ENCODE assay signal across 33 cellular contexts in genomic region chr4:169379688-169380087, GRCh38.
DNase-seq lines count a peak whose midpoint lies in the region; ATAC-seq, FAIRE-seq and TF ChIP-seq lines count a peak whose summit lies in the region.
"Had no signal": no experiment of that assay in that cellular context is flagged by ENCODE, and none has a peak within 500 bp of the region (broad histone marks: within the 10 kb centered on the region; RNA-seq: fewer than 3 reads in every experiment).

No MANE protein-coding gene starts in this region.

- H2AFZ ChIP-seq in HepG2 (ENCODE audit: low read length) = no peak overlapping the region
- no peak overlapping the region for H2AFZ ChIP-seq in IMR-90 (replicated peaks; ENCODE audit: low read length, poor library complexity)
- no peak overlapping the region for H2AFZ ChIP-seq in K562 (ENCODE audit: low read depth, low read length)

- H3K9me1 ChIP-seq in IMR-90 (ENCODE audit: insufficient read depth, low read length) (no peaks in the 10 kb centered on the region), K562 (ENCODE audit: control insufficient read depth, insufficient read depth, low read length) (no peaks in the 10 kb centered on the region)

- H2BK15ac ChIP-seq in IMR-90 (ENCODE audit: low read depth, low read length) = no peak overlapping the region

- H4K20me1 ChIP-seq in HepG2 (ENCODE audit: insufficient read depth, low read length) = no peaks in the 10 kb centered on the region
- H4K20me1 ChIP-seq in IMR-90 (ENCODE audit: insufficient read depth, low read length) = no peaks in the 10 kb centered on the region
- no peaks in the 10 kb centered on the region for H4K20me1 ChIP-seq in K562 (replicated peaks; ENCODE audit: control insufficient read depth, insufficient read depth, low read length)
- H4K20me1 ChIP-seq: BLaER1; BLaER1 treated with 17β-estradiol and CSF1 and Interleukin-3, amounts not matched to agents 10 nM and 100 nM had no signal

- no peak for TF ChIP-seq CTCF in HepG2 (CRISPR knock-in tag; IDR thresholded peaks at IDR 0.05)
- TF ChIP-seq CTCF in right lobe of liver (IDR thresholded peaks at IDR 0.05) = no peak
- TF ChIP-seq CTCF in IMR-90 (conservative IDR thresholded peaks at IDR 0.05; ENCODE audit: low read depth, low read length) = no peak
- no peak for TF ChIP-seq CTCF in K562 (IDR thresholded peaks at IDR 0.05 in 2 of 3, conservative IDR thresholded peaks at IDR 0.05 in 1 of 3; ENCODE audit: insufficient read depth in 2 of 3, low read depth in 1 of 3, low read length in 3 of 3)

- H3K4ac ChIP-seq in IMR-90 (ENCODE audit: low read depth, low read length) = no peak overlapping the region

- no peaks in the 10 kb centered on the region for H3K79me1 ChIP-seq in IMR-90 (ENCODE audit: low read depth in 1 of 2, low read length in 2 of 2)

- H3K79me2 ChIP-seq in HepG2 (ENCODE audit: insufficient read depth, low read length) (no peaks in the 10 kb centered on the region), K562 (ENCODE audit: control insufficient read depth, insufficient read depth, low read length) (no peaks in the 10 kb centered on the region)

- FAIRE-seq in HepG2 (lab: Jason Lieb, UNC) (no peak), K562 (lab: Jason Lieb, UNC) (no peak)
- FAIRE-seq: A204.1, A549, D721Med had no signal

- TF ChIP-seq POLR2A in HepG2 (IDR thresholded peaks at IDR 0.05; ENCODE audit: insufficient read depth in 1 of 2, low read depth in 2 of 2, low read length in 2 of 2) (no peak), right lobe of liver (IDR thresholded peaks at IDR 0.05) (no peak), IMR-90 (IDR thresholded peaks at IDR 0.05; ENCODE audit: low read depth, low read length) (no peak), K562 (conservative IDR thresholded peaks at IDR 0.05) (no peak)

- H3K9me3 ChIP-seq in HepG2 (ENCODE audit: low read length) (peaks cover 16% of the 10 kb centered on the region), right lobe of liver (peaks cover 0 to 10% (median 0%) of the 10 kb centered on the region in 4 donors), IMR-90 (ENCODE audit: control insufficient read depth, insufficient read depth, low read length) (peaks cover 15% of the 10 kb centered on the region), K562 (replicated peaks; ENCODE audit: control insufficient read depth, insufficient read depth, low read depth, low read length) (no peaks in the 10 kb centered on the region)
- H3K9me3 ChIP-seq: BE2C had no signal

- TF ChIP-seq EP300 in HepG2 (IDR thresholded peaks at IDR 0.05; ENCODE audit: low read depth in 2 of 2, low read length in 2 of 2) (no peak), HepG2 (CRISPR knock-in tag; IDR thresholded peaks at IDR 0.05; ENCODE audit: borderline replicate concordance) (no peak), K562 (IDR thresholded peaks at IDR 0.05; ENCODE audit: low read length) (no peak)

- no peak overlapping the region for H3K18ac ChIP-seq in IMR-90 (ENCODE audit: low read depth, low read length)

- no peak for ATAC-seq in HepG2
- ATAC-seq in right lobe of liver = no peak
- no peak for ATAC-seq in IMR-90 (ENCODE audit: low read depth)
- no peak for ATAC-seq in K562
- ATAC-seq: A549; CD8-positive, alpha-beta T cell had no signal

- POLR2A ChIA-PET in HepG2 (lab: Yijun Ruan, JAX) (no interaction called here), IMR-90 (lab: Charles Lee; ENCODE audit: unreplicated experiment) (interaction anchor here (0.6 to 0.7 kb wide), 2 partner anchors 14 to 107 kb away, joined by 3 to 4 read pairs; no protein-coding TSS in a partner anchor), K562 (lab: Yijun Ruan, JAX) (no interaction called here)

- H2AK9ac ChIP-seq in IMR-90 (replicated peaks; ENCODE audit: low read depth, low read length, poor library complexity) = no peak overlapping the region

- H3K9ac ChIP-seq in HepG2 (ENCODE audit: insufficient read depth, low read depth, low read length) = no peak overlapping the region
- H3K9ac ChIP-seq in IMR-90 (ENCODE audit: low read depth, low read length) = no peak overlapping the region
- H3K9ac ChIP-seq in K562 (ENCODE audit: insufficient read depth in 1 of 2, low read depth in 2 of 2, low read length in 2 of 2) = no peak overlapping the region
- H3K9ac ChIP-seq: BLaER1; BLaER1 treated with 17β-estradiol and CSF1 and Interleukin-3, amounts not matched to agents 10 nM and 100 nM had no signal

- no peak overlapping the region for H4K8ac ChIP-seq in IMR-90 (ENCODE audit: low read depth in 2 of 2, low read length in 2 of 2)

- H3K27me3 ChIP-seq in HepG2 (ENCODE audit: control insufficient read depth in 1 of 2, insufficient read depth in 2 of 2, low read length in 2 of 2) = no peaks in the 10 kb centered on the region
- H3K27me3 ChIP-seq in right lobe of liver = no peaks in the 10 kb centered on the region
- H3K27me3 ChIP-seq in IMR-90 (ENCODE audit: control insufficient read depth, insufficient read depth, low read length) = no peaks in the 10 kb centered on the region
- peaks cover 2 to 5% of the 10 kb centered on the region in 2 experiments; a peak in 1 of 5 replicates for H3K27me3 ChIP-seq in K562 (ENCODE audit: control insufficient read depth in 2 of 2, insufficient read depth in 2 of 2, low read length in 2 of 2)
- H3K27me3 ChIP-seq: BE2C; BLaER1; BLaER1 treated with 17β-estradiol and CSF1 and Interleukin-3, amounts not matched to agents 10 nM and 100 nM had no signal

- no peak overlapping the region for H2AK5ac ChIP-seq in IMR-90 (ENCODE audit: low read depth, low read length)

- no peaks in the 10 kb centered on the region for H3K4me1 ChIP-seq in HepG2 (ENCODE audit: insufficient read depth, low read length)
- no peaks in the 10 kb centered on the region for H3K4me1 ChIP-seq in right lobe of liver
- H3K4me1 ChIP-seq in IMR-90 (ENCODE audit: control insufficient read depth, insufficient read depth, low read length) = peaks cover 6% of the 10 kb centered on the region
- no peaks in the 10 kb centered on the region; a peak in 1 of 5 replicates for H3K4me1 ChIP-seq in K562 (replicated peaks in 1 of 2; ENCODE audit: control insufficient read depth in 2 of 2, insufficient read depth in 2 of 2, low read length in 2 of 2)
- H3K4me1 ChIP-seq: BE2C; BLaER1; BLaER1 treated with 17β-estradiol and CSF1 and Interleukin-3, amounts not matched to agents 10 nM and 100 nM; Caco-2 had no signal

- intact Hi-C loops in HepG2 (cut with micrococcal nuclease; ENCODE audit: unreplicated experiment) = no loop called here
- intact Hi-C loops in right lobe of liver (cut with DNase I) = no loop called here
- intact Hi-C loops in IMR-90 (cut with micrococcal nuclease) = no loop called here
- intact Hi-C loops in K562 (cut with micrococcal nuclease) = no loop called here

- H3K14ac ChIP-seq in IMR-90 (replicated peaks; ENCODE audit: low read depth, low read length) = no peak overlapping the region

- in situ Hi-C loops in HepG2 (cut with HindIII; ENCODE audit: extremely low pct_ligation_motif_present, low pct_unique_long_range_greater_than_20kb) = no loop called here
- in situ Hi-C loops in IMR-90 (cut with MboI; ENCODE audit: low sequenced_read_pairs) = no loop called here
- in situ Hi-C loops in K562 (cut with MboI) = no loop called here

- CTCF ChIA-PET in HepG2 (lab: Yijun Ruan, JAX; ENCODE audit: low intra/inter-chr PET ratio, low total read pairs) = no interaction called here
- CTCF ChIA-PET in IMR-90 (lab: Yijun Ruan, JAX) = no interaction called here
- CTCF ChIA-PET in K562 (lab: Yijun Ruan, JAX; ENCODE audit: low intra/inter-chr PET ratio) = no interaction called here

- H3K23ac ChIP-seq in IMR-90 (ENCODE audit: low read depth, low read length) = no peak overlapping the region

- H3K4me3 ChIP-seq in HepG2 (replicated peaks in 1 of 3; ENCODE audit: insufficient read depth in 1 of 3, low read depth in 2 of 3, low read length in 3 of 3) = no peak overlapping the region
- no peak overlapping the region for H3K4me3 ChIP-seq in right lobe of liver
- no peak overlapping the region for H3K4me3 ChIP-seq in IMR-90 (ENCODE audit: insufficient read depth, low read depth, low read length)
- no peak overlapping the region for H3K4me3 ChIP-seq in K562
- H3K4me3 ChIP-seq: A549; BLaER1; BLaER1 treated with 17β-estradiol and CSF1 and Interleukin-3, amounts not matched to agents 10 nM and 100 nM had no signal

- no peak overlapping the region for H3K56ac ChIP-seq in IMR-90 (ENCODE audit: extremely low read depth, insufficient read depth, low read length)

- dilution Hi-C loops in IMR-90 (cut with HindIII; ENCODE audit: low sequenced_read_pairs, unreplicated experiment) = no loop called here

- H2BK5ac ChIP-seq in IMR-90 (ENCODE audit: low read depth, low read length, poor library complexity, severe bottlenecking) = no peak overlapping the region

- H4K91ac ChIP-seq in IMR-90 (ENCODE audit: insufficient read depth, low read depth, low read length) = no peak overlapping the region

- H3K4me2 ChIP-seq in HepG2 (ENCODE audit: low read depth, low read length) (no peak overlapping the region), IMR-90 (ENCODE audit: low read depth, low read length) (no peak overlapping the region), K562 (ENCODE audit: insufficient read depth, low read length) (no peak overlapping the region)
- H3K4me2 ChIP-seq: A549; BLaER1; BLaER1 treated with 17β-estradiol and CSF1 and Interleukin-3, amounts not matched to agents 10 nM and 100 nM had no signal

- H3K27ac ChIP-seq in HepG2 (ENCODE audit: extremely low read length, insufficient read depth, low read length) = no peak overlapping the region
- no peak overlapping the region for H3K27ac ChIP-seq in right lobe of liver
- no peak overlapping the region for H3K27ac ChIP-seq in IMR-90 (ENCODE audit: insufficient read depth, low read length)
- H3K27ac ChIP-seq in K562 (ENCODE audit: extremely low read depth, low read depth, low read length) = no peak overlapping the region
- H3K27ac ChIP-seq: 22Rv1; A549; BLaER1; BLaER1 treated with 17β-estradiol and CSF1 and Interleukin-3, amounts not matched to agents 10 nM and 100 nM; C4-2B had no signal

- BruUV-seq in HepG2 (replicated peaks; lab: Mats Ljungman, UMichigan) (no TSS peak), IMR-90 (replicated peaks; lab: Mats Ljungman, UMichigan) (no TSS peak), K562 (replicated peaks; lab: Mats Ljungman, UMichigan) (no TSS peak)

- no peak overlapping the region for H2BK20ac ChIP-seq in IMR-90 (ENCODE audit: low read depth, low read length)

- TF ChIP-seq RAD21 in HepG2 (CRISPR knock-in tag; IDR thresholded peaks at IDR 0.05) = no peak
- no peak for TF ChIP-seq RAD21 in IMR-90 (IDR thresholded peaks at IDR 0.05; ENCODE audit: low read length)
- no peak for TF ChIP-seq RAD21 in K562 (CRISPR knock-in tag; conservative IDR thresholded peaks at IDR 0.05 in 1 of 2, IDR thresholded peaks at IDR 0.05 in 1 of 2)

- H3K36me3 ChIP-seq in HepG2 (replicated peaks in 1 of 2; ENCODE audit: control insufficient read depth in 1 of 2, insufficient read depth in 2 of 2, low read length in 2 of 2) (no peaks in the 10 kb centered on the region), right lobe of liver (no peaks in the 10 kb centered on the region), IMR-90 (ENCODE audit: control insufficient read depth, insufficient read depth, low read length) (no peaks in the 10 kb centered on the region), K562 (ENCODE audit: control insufficient read depth, insufficient read depth, low read length) (no peaks in the 10 kb centered on the region)
- H3K36me3 ChIP-seq: BE2C; BLaER1; BLaER1 treated with 17β-estradiol and CSF1 and Interleukin-3, amounts not matched to agents 10 nM and 100 nM had no signal

- DNase-seq in HepG2 (ENCODE audit: low spot score) (no peak), right lobe of liver (no peak), IMR-90 (no peak), K562 (ENCODE audit: extremely low read depth in 1 of 4, low spot score in 3 of 4) (no peak), RPMI8226 (no peak), NCI-H82 (lab: John Stamatoyannopoulos, UW) (no peak)
- DNase-seq: 8988T; ACHN; AML-193; BE2C; C1 segment of cervical spinal cord; Caco-2; Calu3; CD4-positive, alpha-beta memory T cell; CD4-positive, alpha-beta T cell; CD4-positive, CD25-positive, alpha-beta regulatory T cell; CD8-positive, alpha-beta memory T cell; CD8-positive, alpha-beta T cell; COR-L47; DMS 273 treated with DMSO at 0.1 percent for 48 hours; DMS153; DMS53; DMS79; DMS79 treated with DMSO at 0.1 percent for 48 hours; DND-41; EL had no signal

- H4K5ac ChIP-seq in IMR-90 (ENCODE audit: low read depth, low read length) = no peak overlapping the region

- H2BK120ac ChIP-seq in IMR-90 (ENCODE audit: low read depth, low read length) = no peak overlapping the region

Comparison
In these comparisons a context has a peak if more than half of its experiments do, and no peak if none do; other contexts are left out.
1. Of the 241 proteins assayed by ChIP-seq in both HepG2 and K562: peak only in HepG2: MAFF and MAFK; only in K562: none; in both: none; in neither: 239.